8 cellular contexts compared by ENCODE assay signal in genomic region chr13:113296842-113297369, GRCh38. TPM values are rescaled to one million over a fixed set of nuclear protein-coding genes. Genes with fewer than 3 reads are reported as not detected.
DNase-seq lines count a peak whose midpoint lies in the region; ATAC-seq and TF ChIP-seq lines count a peak whose summit lies in the region.

LAMP1 (plus strand) TSS chr13:113297239; CDS start chr13:113297435, 196 bp downstream.

- 0% methylated on average over 74 of the region's 74 CpGs for WGBS in ectodermal cell, 2 experiments

- DNase-seq in CD8-positive, alpha-beta memory T cell = peak; percentile 98 to 100 (median 98)
- DNase-seq in HS-5 (ENCODE audit: low read depth) (peak; percentile 51), NK-92 (lab: John Stamatoyannopoulos, UW; ENCODE audit: unreplicated experiment) (peak; percentile 89), lower lobe of right lung (peak; percentile 98)
- peak; percentile 93 to 98 for DNase-seq in activated CD8-positive, alpha-beta memory T cell treated with anti-CD3 and anti-CD28 coated beads for 1 hour (ENCODE audit: extremely low read depth in 1 of 2, low read depth in 1 of 2)
- DNase-seq in stimulated activated CD4-positive, alpha-beta T cell treated with anti-CD3 and anti-CD28 coated beads, TNF-alpha, amount 100 ng/mL, for 1 hour (ENCODE audit: low read depth in 3 of 3, low spot score in 1 of 3) = peak; percentile 97 to 100 (median 98)

- peak within 1 kb of the TSS; percentile 94 to 99 (median 96) for H3K4me3 Mint-ChIP-seq in CD8-positive, alpha-beta memory T cell

- H3K27me3 Mint-ChIP-seq in CD8-positive, alpha-beta memory T cell = peaks cover 16 to 34% of the 10 kb centered on the region in 2 donors

- peaks cover 0 to 17% (median 2%) of the 10 kb centered on the region in 3 donors for H3K36me3 Mint-ChIP-seq in CD8-positive, alpha-beta memory T cell

- H3K27me3 ChIP-seq in CD8-positive, alpha-beta memory T cell (ENCODE audit: insufficient read depth, low read length, poor library complexity, severe bottlenecking) = peaks cover 9% of the 10 kb centered on the region
- H3K27me3 ChIP-seq in ectodermal cell (ENCODE audit: control insufficient read depth, insufficient read depth, low read length, poor library complexity, severe bottlenecking) (peaks cover 2% of the 10 kb centered on the region), lower lobe of right lung (ENCODE audit: low read depth) (peaks cover 4% of the 10 kb centered on the region)

- H3K4me1 ChIP-seq in CD8-positive, alpha-beta memory T cell (ENCODE audit: insufficient read depth, low read length) = peaks cover 27% of the 10 kb centered on the region
- H3K4me1 ChIP-seq in ectodermal cell (ENCODE audit: control insufficient read depth, insufficient read depth, low read length) (peaks cover 10% of the 10 kb centered on the region), lower lobe of right lung (peaks cover 34% of the 10 kb centered on the region)

- peak within 1 kb of the TSS; percentile 89 for H3K4me3 ChIP-seq in CD8-positive, alpha-beta memory T cell (ENCODE audit: low read length)
- H3K4me3 ChIP-seq in ectodermal cell (ENCODE audit: insufficient read depth, low read depth, low read length) = peak within 1 kb of the TSS; percentile 83
- H3K4me3 ChIP-seq in lower lobe of right lung = peak within 1 kb of the TSS; percentile 95

- CTCF ChIA-PET in CD8-positive, alpha-beta memory T cell (lab: Charles Lee) = interaction anchor here (1.1 kb wide), 1 partner anchor 11 kb away, joined by 3 read pairs; no protein-coding TSS in a partner anchor

- POLR2A ChIA-PET in CD8-positive, alpha-beta memory T cell (lab: Charles Lee) = interaction anchor here (1.5 kb wide), 1 partner anchor 88 kb away, joined by 8 read pairs; the partner anchor contains the start of genes CUL4A and PCID2

- H3K36me3 ChIP-seq in CD8-positive, alpha-beta memory T cell (ENCODE audit: insufficient read depth, low read length) = no peaks in the 10 kb centered on the region
- H3K36me3 ChIP-seq in ectodermal cell (ENCODE audit: control insufficient read depth, insufficient read depth, low read length) (no peaks in the 10 kb centered on the region), lower lobe of right lung (no peaks in the 10 kb centered on the region)

- no peaks in the 10 kb centered on the region for H3K9me3 ChIP-seq in CD8-positive, alpha-beta memory T cell (ENCODE audit: low read length)
- H3K9me3 ChIP-seq in ectodermal cell (ENCODE audit: control insufficient read depth, low read length) (no peaks in the 10 kb centered on the region), lower lobe of right lung (no peaks in the 10 kb centered on the region)

- peak within 1 kb of the TSS; percentile 81 for H3K27ac ChIP-seq in CD8-positive, alpha-beta memory T cell (ENCODE audit: low read depth, low read length)
- peak within 1 kb of the TSS; percentile 74 for H3K27ac ChIP-seq in ectodermal cell (ENCODE audit: insufficient read depth, low read depth, low read length, poor library complexity, severe bottlenecking)
- H3K27ac ChIP-seq in lower lobe of right lung = peak within 1 kb of the TSS; percentile 90

- intact Hi-C loops in lower lobe of right lung (cut with DNase I) = no loop called here

- no peak for TF ChIP-seq CTCF in lower lobe of right lung (IDR thresholded peaks at IDR 0.05)

- peak within 1 kb of the TSS; percentile 98 to 100 (median 99) for H3K27ac Mint-ChIP-seq in CD8-positive, alpha-beta memory T cell

- H3K4me1 Mint-ChIP-seq in CD8-positive, alpha-beta memory T cell = peaks cover 32 to 51% (median 47%) of the 10 kb centered on the region in 3 donors

- H3K9me3 Mint-ChIP-seq in CD8-positive, alpha-beta memory T cell = peaks cover 0 to 8% (median 2%) of the 10 kb centered on the region in 5 donors

- peak; percentile 78 for ATAC-seq in GM19468 (IDR thresholded peaks at IDR 0.05; ENCODE audit: extremely low read depth, unreplicated experiment)
- peak; percentile 96 for ATAC-seq in lower lobe of right lung

RNA-seq across cellular contexts. Expression of gene LAMP1, which starts in this region (rescaled TPM):
- 100 to 1,000 TPM in 1 of 2 experiments, 10 to 100 TPM in 1; 97.2 to 110 TPM for total RNA-seq in CD8-positive, alpha-beta memory T cell
- 36.6 TPM for polyA plus RNA-seq in CD8-positive, alpha-beta memory T cell
- 144 TPM for polyA plus RNA-seq in ectodermal cell (2013, experiment 1 of 4)
- 147 TPM for polyA plus RNA-seq in ectodermal cell (2013, experiment 2 of 4)
- 115 TPM for polyA plus RNA-seq in ectodermal cell (2013, experiment 3 of 4)
- polyA plus RNA-seq in ectodermal cell (2013, experiment 4 of 4) = 122 TPM
- 353 TPM for total RNA-seq in lower lobe of right lung

Comparison
In these comparisons a context has a peak if more than half of its experiments do, and no peak if none do; other contexts are left out.
1. Peak in every context shown above with its lines: DNase-seq, ATAC-seq, H3K4me3 ChIP-seq and H3K27ac ChIP-seq.